Comparison of ENCODE assay signal across 26 cellular contexts in the genomic region with DNA sequence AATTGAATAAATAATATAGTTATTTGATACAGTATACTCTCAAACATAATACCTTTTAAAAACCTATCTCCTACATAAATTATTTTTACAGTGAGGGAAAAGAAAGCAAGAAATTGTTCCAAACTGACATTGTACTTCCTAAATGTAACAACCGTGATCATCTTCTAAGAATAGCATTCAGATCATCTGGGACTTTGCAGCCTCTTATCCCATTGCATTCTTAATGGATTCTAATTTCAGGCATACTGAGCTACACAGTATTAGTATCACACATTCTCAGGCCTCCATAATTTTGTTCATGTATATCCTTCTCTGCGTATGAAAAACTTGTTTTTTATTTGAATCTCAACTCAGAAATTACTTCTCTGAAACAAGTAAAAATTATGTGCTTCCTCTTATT.
"Had no signal": no experiment of that assay in that cellular context is flagged by ENCODE, and none has a peak within 500 bp of the region (broad histone marks: within the 10 kb centered on the region; RNA-seq: fewer than 3 reads in every experiment).

No MANE protein-coding gene starts in this region.

- H3K27me3 Mint-ChIP-seq: activated CD4-positive, alpha-beta memory T cell treated with anti-CD3 and anti-CD28 coated beads for 36 hours; activated CD4-positive, alpha-beta T cell treated with anti-CD3 and anti-CD28 coated beads for 36 hours; activated CD4-positive, alpha-beta T cell treated with anti-CD3 and anti-CD28 coated beads, Interleukin-2, amount 10 ng/mL, durations not matched to agents 24 days and 14 days; activated naive CD8-positive, alpha-beta T cell; activated T-cell treated with anti-CD3 and anti-CD28 coated beads, Interleukin-2, amount 50 U/mL, for 24 hours; central memory CD8-positive, alpha-beta T cell; dendritic cell treated with granulocyte-macrophage colony-stimulating factor and Interleukin-4, amounts not matched to agents 40 ng/mL and 50 ng/mL, for 4 days had no signal

- H3K4me1 ChIP-seq: esophagus muscularis mucosa, foreskin keratinocyte, gastrocnemius medialis had no signal

- H3K27ac ChIP-seq: brain microvascular endothelial cell, coronary artery, dorsolateral prefrontal cortex, esophagus muscularis mucosa, foreskin keratinocyte, gastrocnemius medialis had no signal

- H3K27ac Mint-ChIP-seq: activated CD4-positive, alpha-beta memory T cell treated with anti-CD3 and anti-CD28 coated beads for 36 hours; activated CD4-positive, alpha-beta T cell treated with anti-CD3 and anti-CD28 coated beads for 36 hours; activated CD4-positive, alpha-beta T cell treated with anti-CD3 and anti-CD28 coated beads, Interleukin-2, amount 10 ng/mL, durations not matched to agents 24 days and 14 days; activated naive CD8-positive, alpha-beta T cell; activated T-cell treated with anti-CD3 and anti-CD28 coated beads, Interleukin-2, amount 50 U/mL, for 24 hours; activated T-cell treated with anti-CD3 and anti-CD28 coated beads, Interleukin-2, amount 50 U/mL, for 72 hours; dendritic cell treated with granulocyte-macrophage colony-stimulating factor and Interleukin-4, amounts not matched to agents 40 ng/mL and 50 ng/mL, for 4 days had no signal

- H3K4me3 Mint-ChIP-seq: activated CD4-positive, alpha-beta memory T cell treated with anti-CD3 and anti-CD28 coated beads for 36 hours; activated CD4-positive, alpha-beta T cell treated with anti-CD3 and anti-CD28 coated beads for 36 hours; activated CD4-positive, alpha-beta T cell treated with anti-CD3 and anti-CD28 coated beads, Interleukin-2, amount 10 ng/mL, durations not matched to agents 24 days and 14 days; activated naive CD8-positive, alpha-beta T cell; activated T-cell treated with anti-CD3 and anti-CD28 coated beads, Interleukin-2, amount 50 U/mL, for 24 hours; activated T-cell treated with anti-CD3 and anti-CD28 coated beads, Interleukin-2, amount 50 U/mL, for 72 hours; central memory CD8-positive, alpha-beta T cell; dendritic cell treated with granulocyte-macrophage colony-stimulating factor and Interleukin-4, amounts not matched to agents 40 ng/mL and 50 ng/mL, for 4 days had no signal

- DNase-seq: activated CD4-positive, alpha-beta memory T cell treated with anti-CD3 and anti-CD28 coated beads for 36 hours; activated CD4-positive, alpha-beta T cell treated with anti-CD3 and anti-CD28 coated beads for 36 hours; activated CD4-positive, alpha-beta T cell treated with anti-CD3 and anti-CD28 coated beads, Interleukin-2, amount 10 ng/mL, durations not matched to agents 24 days and 14 days; activated CD4-positive, CD25-positive, alpha-beta regulatory T cell; activated CD4-positive, CD25-positive, alpha-beta regulatory T cell treated with anti-CD3 and anti-CD28 coated beads, Interleukin-2, amount 50 U/mL, for 72 hours; activated CD8-positive, alpha-beta memory T cell treated with anti-CD3 and anti-CD28 coated beads, Interleukin-2, amount 50 U/mL, for 48 hours; activated gamma-delta T cell; activated naive CD4-positive, alpha-beta T cell treated with anti-CD3 and anti-CD28 coated beads, Interleukin-2, amount 50 U/mL, for 16 hours; activated naive CD4-positive, alpha-beta T cell treated with Interleukin-2 at 50 U/mL for 16 hours; activated T-cell treated with anti-CD3 and anti-CD28 coated beads for 4 hours; activated T-cell treated with anti-CD3 and anti-CD28 coated beads, Interleukin-2, amount 50 U/mL, for 24 hours; activated T-cell treated with anti-CD3 and anti-CD28 coated beads, Interleukin-2, amount 50 U/mL, for 72 hours; amniotic stem cell; anterior cingulate cortex; brain microvascular endothelial cell; dorsolateral prefrontal cortex; effector memory CD4-positive, alpha-beta T cell; erythroblast; foreskin keratinocyte; gastrocnemius medialis; T-helper 2 cell had no signal

- H3K27me3 ChIP-seq: brain microvascular endothelial cell, dorsolateral prefrontal cortex, esophagus muscularis mucosa, foreskin keratinocyte, gastrocnemius medialis had no signal

- ATAC-seq: activated CD4-positive, alpha-beta T cell treated with anti-CD3 and anti-CD28 coated beads for 36 hours; activated T-cell treated with anti-CD3 and anti-CD28 coated beads, Interleukin-2, amount 50 U/mL, for 72 hours; foreskin keratinocyte; gastrocnemius medialis had no signal

- H3K9me3 Mint-ChIP-seq: central memory CD8-positive, alpha-beta T cell had no signal

- H3K9me3 ChIP-seq: esophagus muscularis mucosa, gastrocnemius medialis had no signal

- H3K36me3 ChIP-seq: brain microvascular endothelial cell, esophagus muscularis mucosa, gastrocnemius medialis had no signal

- H3K36me3 Mint-ChIP-seq: activated CD4-positive, alpha-beta memory T cell treated with anti-CD3 and anti-CD28 coated beads for 36 hours; activated naive CD8-positive, alpha-beta T cell had no signal

- H3K4me3 ChIP-seq: coronary artery, dorsolateral prefrontal cortex, esophagus muscularis mucosa, gastrocnemius medialis had no signal

- H3K4me1 Mint-ChIP-seq: activated CD4-positive, alpha-beta T cell treated with anti-CD3 and anti-CD28 coated beads for 36 hours; activated CD4-positive, alpha-beta T cell treated with anti-CD3 and anti-CD28 coated beads, Interleukin-2, amount 10 ng/mL, durations not matched to agents 24 days and 14 days; central memory CD8-positive, alpha-beta T cell had no signal
